ENCODE assay signal across 12 cellular contexts in the genomic region with DNA sequence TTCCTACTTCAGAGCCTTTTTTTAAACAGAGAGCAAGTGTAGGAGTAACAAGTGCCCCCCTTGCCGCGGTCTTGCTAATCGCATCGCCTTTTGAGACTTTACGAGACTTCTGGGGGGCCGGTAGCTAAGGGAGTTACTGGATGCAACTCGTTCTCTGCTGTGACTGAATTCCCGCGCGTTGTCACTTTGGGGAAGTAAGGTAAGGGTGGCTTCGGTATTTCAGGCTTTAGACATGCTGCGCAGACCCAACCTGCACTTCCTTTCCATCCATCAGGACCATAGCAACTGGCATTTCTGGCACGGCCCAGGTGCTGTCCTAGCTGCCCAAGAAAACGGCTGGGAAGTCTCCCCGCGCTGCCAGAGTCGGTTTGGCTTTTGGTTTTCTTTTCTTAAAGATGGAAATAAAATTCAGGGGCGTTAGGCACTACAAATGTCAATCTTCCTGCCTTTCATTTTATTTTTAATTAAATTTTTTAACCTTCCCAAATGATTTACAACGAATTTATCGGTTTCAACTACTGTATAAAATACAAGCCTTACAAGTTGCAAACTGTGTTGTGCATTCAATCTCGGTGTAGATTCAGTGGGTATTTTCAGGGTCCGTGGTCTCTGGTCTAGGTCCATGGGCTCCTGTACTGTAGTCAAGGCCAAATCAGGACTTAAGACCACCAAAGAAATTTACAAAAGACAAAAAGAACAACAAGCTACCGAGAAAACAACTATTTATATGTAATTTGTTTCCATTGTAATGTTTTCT. TPM values are rescaled to one million over a fixed set of nuclear protein-coding genes. Genes with fewer than 3 reads are reported as not detected.
DNase-seq lines count a peak whose midpoint lies in the region; ATAC-seq, FAIRE-seq and TF ChIP-seq lines count a peak whose summit lies in the region.
"Had no signal": no experiment of that assay in that cellular context is flagged by ENCODE, and none has a peak within 500 bp of the region (broad histone marks: within the 10 kb centered on the region; RNA-seq: fewer than 3 reads in every experiment).

No MANE protein-coding gene starts in this region.

- no peaks in the 10 kb centered on the region for H3K79me2 ChIP-seq in SK-N-SH (ENCODE audit: insufficient read depth)

- no peak for ATAC-seq in SK-N-SH treated with all-trans-retinoic acid at 6 μM for 48 hours
- no peak for ATAC-seq in stimulated activated naive CD8-positive, alpha-beta T cell treated with anti-CD3 and anti-CD28 coated beads, Interleukin-15, amount 100 ng/mL, for 72 hours
- ATAC-seq in T-helper 17 cell, result no peak
- ATAC-seq in GM21515 (IDR thresholded peaks at IDR 0.05; ENCODE audit: unreplicated experiment), result no peak

- H2AFZ ChIP-seq in SK-N-SH (ENCODE audit: low read depth), result no peak overlapping the region

- POLR2A ChIA-PET in SK-N-SH (lab: Yijun Ruan, JAX), result no interaction called here

- H3K27me3 Mint-ChIP-seq in stimulated activated naive CD8-positive, alpha-beta T cell treated with anti-CD3 and anti-CD28 coated beads, Interleukin-15, amount 100 ng/mL, for 72 hours, result peaks cover 90% of the 10 kb centered on the region
- H3K27me3 Mint-ChIP-seq in T-helper 17 cell, result peaks cover 76% of the 10 kb centered on the region

- peaks cover 12% of the 10 kb centered on the region for H3K36me3 Mint-ChIP-seq in T-helper 17 cell (ENCODE audit: low read depth)

- H3K9me2 ChIP-seq in SK-N-SH, result no peaks in the 10 kb centered on the region

- no peaks in the 10 kb centered on the region for H3K9me3 Mint-ChIP-seq in stimulated activated naive CD8-positive, alpha-beta T cell treated with anti-CD3 and anti-CD28 coated beads, Interleukin-15, amount 100 ng/mL, for 72 hours

- H3K4me2 ChIP-seq in SK-N-SH, result no peak overlapping the region

- no peak for TF ChIP-seq RAD21 in SK-N-SH (IDR thresholded peaks at IDR 0.05; ENCODE audit: low read length)

- FAIRE-seq in bronchial epithelial cell (lab: Jason Lieb, UNC), result no peak
- FAIRE-seq: A204.1 had no signal

- CTCF ChIA-PET in SK-N-SH (lab: Yijun Ruan, JAX), result interaction anchor here (1.0 to 14.6 kb wide), 4 partner anchors 9 to 527 kb away, joined by 3 to 322 read pairs (median 11); no protein-coding TSS in a partner anchor

- H3K36me3 ChIP-seq in SK-N-SH (replicated peaks in 1 of 2; ENCODE audit: control insufficient read depth in 1 of 2, insufficient read depth in 2 of 2, low read length in 1 of 2) (no peaks in the 10 kb centered on the region), bronchial epithelial cell (ENCODE audit: control insufficient read depth, insufficient read depth, low read length) (no peaks in the 10 kb centered on the region)
- H3K36me3 ChIP-seq: ovary had no signal

- no peaks in the 10 kb centered on the region for H3K9me3 ChIP-seq in SK-N-SH
- peaks cover 2% of the 10 kb centered on the region for H3K9me3 ChIP-seq in T-helper 17 cell (ENCODE audit: control insufficient read depth, low read length, poor library complexity, severe bottlenecking)
- H3K9me3 ChIP-seq: ovary had no signal

- H3K9ac ChIP-seq in SK-N-SH, result no peak overlapping the region

- peak; percentile 8 for DNase-seq in SK-N-SH
- DNase-seq in bronchial epithelial cell (ENCODE audit: low read depth), result peak; percentile 38
- peak; percentile 69 for DNase-seq in left kidney (ENCODE audit: low read depth, low spot score)
- no peak for DNase-seq in stimulated activated naive CD8-positive, alpha-beta T cell treated with anti-CD3 and anti-CD28 coated beads, Interleukin-15, amount 100 ng/mL, for 72 hours
- DNase-seq in T-helper 17 cell, result no peak
- no peak for DNase-seq in anterior cingulate cortex (lab: John Stamatoyannopoulos, UW)
- DNase-seq: activated naive CD4-positive, alpha-beta T cell treated with Interleukin-2 at 50 U/mL for 16 hours; NCI-H82; ovary had no signal

- peaks cover 56% of the 10 kb centered on the region for H3K4me1 Mint-ChIP-seq in stimulated activated naive CD8-positive, alpha-beta T cell treated with anti-CD3 and anti-CD28 coated beads, Interleukin-15, amount 100 ng/mL, for 72 hours
- peaks cover 22% of the 10 kb centered on the region for H3K4me1 Mint-ChIP-seq in T-helper 17 cell

- H3K27ac Mint-ChIP-seq in stimulated activated naive CD8-positive, alpha-beta T cell treated with anti-CD3 and anti-CD28 coated beads, Interleukin-15, amount 100 ng/mL, for 72 hours, result no peak overlapping the region
- H3K27ac Mint-ChIP-seq in T-helper 17 cell, result no peak overlapping the region

- H4K20me1 ChIP-seq in SK-N-SH (ENCODE audit: insufficient read depth), result no peaks in the 10 kb centered on the region

- H3K27ac ChIP-seq in SK-N-SH (ENCODE audit: low read depth in 2 of 2, low read length in 1 of 2), result no peak overlapping the region
- H3K27ac ChIP-seq: ovary had no signal

- no peak for TF ChIP-seq CTCF in SK-N-SH (IDR thresholded peaks at IDR 0.05)
- no peak for TF ChIP-seq CTCF in bronchial epithelial cell (IDR thresholded peaks at IDR 0.05; ENCODE audit: insufficient read depth, low read length, severe bottlenecking)

- H3K4me3 Mint-ChIP-seq in stimulated activated naive CD8-positive, alpha-beta T cell treated with anti-CD3 and anti-CD28 coated beads, Interleukin-15, amount 100 ng/mL, for 72 hours, result peak overlapping the region; percentile 87
- H3K4me3 Mint-ChIP-seq in T-helper 17 cell, result no peak overlapping the region

- H3K4me1 ChIP-seq in SK-N-SH (ENCODE audit: control insufficient read depth in 1 of 2, insufficient read depth in 2 of 2, low read depth in 1 of 2, low read length in 1 of 2), result peaks cover 9 to 15% of the 10 kb centered on the region in 2 experiments; a peak in 1 of 4 replicates

- WGBS in SK-N-SH (ENCODE audit: low lambda C conversion rate), result 34% methylated on average over 22 of the region's 23 CpGs

- H3K27me3 ChIP-seq in SK-N-SH (ENCODE audit: insufficient read depth) (peaks cover 71% of the 10 kb centered on the region), bronchial epithelial cell (ENCODE audit: control insufficient read depth, insufficient read depth, low read length) (no peaks in the 10 kb centered on the region)
- H3K27me3 ChIP-seq: ovary had no signal

- H3K4me3 ChIP-seq in SK-N-SH (ENCODE audit: low read depth in 2 of 2, low read length in 1 of 2) (no peak overlapping the region), bronchial epithelial cell (ENCODE audit: low read depth, low read length) (peak overlapping the region; percentile 79)

- peaks cover 5% of the 10 kb centered on the region for H3F3A ChIP-seq in SK-N-SH (replicated peaks; ENCODE audit: insufficient read depth)

- TF ChIP-seq EP300 in SK-N-SH (IDR thresholded peaks at IDR 0.05; ENCODE audit: borderline replicate concordance in 1 of 2, low read depth in 1 of 2, low read length in 1 of 2), result no peak

TF ChIP-seq in SK-N-SH, 30 proteins besides CTCF, POLR2A, EP300 and RAD21 (continues in another document):
- no peak for TF ChIP-seq JUND (IDR thresholded peaks at IDR 0.05)
- no peak for TF ChIP-seq EZH2phosphoT487 (IDR thresholded peaks at IDR 0.05; ENCODE audit: borderline replicate concordance, low read depth)
- no peak for TF ChIP-seq ELF1 (IDR thresholded peaks at IDR 0.05)
- TF ChIP-seq FOXJ3 (CRISPR knock-in tag; IDR thresholded peaks at IDR 0.05), result no peak
- TF ChIP-seq TEAD4 (IDR thresholded peaks at IDR 0.05; ENCODE audit: borderline replicate concordance, insufficient read depth), result no peak
- TF ChIP-seq, protein P1, sequence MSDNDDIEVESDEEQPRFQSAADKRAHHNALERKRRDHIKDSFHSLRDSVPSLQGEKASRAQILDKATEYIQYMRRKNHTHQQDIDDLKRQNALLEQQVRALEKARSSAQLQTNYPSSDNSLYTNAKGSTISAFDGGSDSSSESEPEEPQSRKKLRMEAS (IDR thresholded peaks at IDR 0.05; ENCODE audit: low read depth), result no peak
- TF ChIP-seq YY1 (IDR thresholded peaks at IDR 0.05; ENCODE audit: low read depth), result no peak
- TF ChIP-seq, protein P2, sequence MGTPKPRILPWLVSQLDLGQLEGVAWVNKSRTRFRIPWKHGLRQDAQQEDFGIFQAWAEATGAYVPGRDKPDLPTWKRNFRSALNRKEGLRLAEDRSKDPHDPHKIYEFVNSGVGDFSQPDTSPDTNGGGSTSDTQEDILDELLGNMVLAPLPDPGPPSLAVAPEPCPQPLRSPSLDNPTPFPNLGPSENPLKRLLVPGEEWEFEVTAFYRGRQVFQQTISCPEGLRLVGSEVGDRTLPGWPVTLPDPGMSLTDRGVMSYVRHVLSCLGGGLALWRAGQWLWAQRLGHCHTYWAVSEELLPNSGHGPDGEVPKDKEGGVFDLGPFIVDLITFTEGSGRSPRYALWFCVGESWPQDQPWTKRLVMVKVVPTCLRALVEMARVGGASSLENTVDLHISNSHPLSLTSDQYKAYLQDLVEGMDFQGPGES (IDR thresholded peaks at IDR 0.05; ENCODE audit: low read depth, low read length), result no peak
- no peak for TF ChIP-seq CHD2 (IDR thresholded peaks at IDR 0.05; ENCODE audit: low read length, partially characterized antibody)

TF ChIP-seq in SK-N-SH treated with all-trans-retinoic acid at 6 μM for 48 hours, 23 proteins besides CTCF, POLR2A, EP300 and RAD21 (continues in another document):
- TF ChIP-seq ESRRG (CRISPR knock-in tag; IDR thresholded peaks at IDR 0.05) (no peak), SNAI2 (CRISPR knock-in tag; IDR thresholded peaks at IDR 0.05) (no peak), OSR1 (CRISPR knock-in tag; IDR thresholded peaks at IDR 0.05) (no peak), ISL1 (CRISPR knock-in tag; IDR thresholded peaks at IDR 0.05) (no peak), ARNTL (CRISPR knock-in tag; IDR thresholded peaks at IDR 0.05; ENCODE audit: borderline replicate concordance, low read depth) (no peak)
- TF ChIP-seq, protein P3, sequence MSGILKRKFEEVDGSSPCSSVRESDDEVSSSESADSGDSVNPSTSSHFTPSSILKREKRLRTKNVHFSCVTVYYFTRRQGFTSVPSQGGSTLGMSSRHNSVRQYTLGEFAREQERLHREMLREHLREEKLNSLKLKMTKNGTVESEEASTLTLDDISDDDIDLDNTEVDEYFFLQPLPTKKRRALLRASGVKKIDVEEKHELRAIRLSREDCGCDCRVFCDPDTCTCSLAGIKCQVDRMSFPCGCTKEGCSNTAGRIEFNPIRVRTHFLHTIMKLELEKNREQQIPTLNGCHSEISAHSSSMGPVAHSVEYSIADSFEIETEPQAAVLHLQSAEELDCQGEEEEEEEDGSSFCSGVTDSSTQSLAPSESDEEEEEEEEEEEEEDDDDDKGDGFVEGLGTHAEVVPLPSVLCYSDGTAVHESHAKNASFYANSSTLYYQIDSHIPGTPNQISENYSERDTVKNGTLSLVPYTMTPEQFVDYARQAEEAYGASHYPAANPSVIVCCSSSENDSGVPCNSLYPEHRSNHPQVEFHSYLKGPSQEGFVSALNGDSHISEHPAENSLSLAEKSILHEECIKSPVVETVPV (CRISPR knock-in tag; IDR thresholded peaks at IDR 0.05), result no peak

RNA-seq across cellular contexts. Expression of a gene that starts 3.5 kb away (rescaled TPM):
- polyA plus RNA-seq in SK-N-SH (2012; rRNA removed), result 0.62 and 0.84 TPM in 2 replicates
- 0.50 and 0.67 TPM in 2 replicates for polyA plus RNA-seq in SK-N-SH (2012; cell fraction: cytosol; rRNA removed)
- polyA plus RNA-seq in SK-N-SH (2012; cell fraction: nucleus; rRNA removed), result 1.1 and 1.5 TPM in 2 replicates
- total RNA-seq in bronchial epithelial cell (7.6 and 10.6 TPM in 2 replicates), T-helper 17 cell (1 to 10 TPM in 1 of 2 donors, under 1 TPM in 1; 0.70 to 1.2 TPM)

Comparison
In these comparisons a context has a peak if more than half of its experiments do, and no peak if none do; other contexts are left out.
1. DNase-seq: peak in SK-N-SH (single experiment), bronchial epithelial cell (single experiment) and left kidney (single experiment); none in stimulated activated naive CD8-positive, alpha-beta T cell treated with anti-CD3 and anti-CD28 coated beads, Interleukin-15, amount 100 ng/mL, for 72 hours (0 of 2), T-helper 17 cell (0 of 3) and anterior cingulate cortex (0 of 58).